ENCODE assay signal across 24 cellular contexts in genomic region chr7:150612925-150613324, GRCh38. TPM values are rescaled to one million over a fixed set of nuclear protein-coding genes. Genes with fewer than 3 reads are reported as not detected.
"Had no signal": no experiment of that assay in that cellular context is flagged by ENCODE, and none has a peak within 500 bp of the region (broad histone marks: within the 10 kb centered on the region; RNA-seq: fewer than 3 reads in every experiment).

No MANE protein-coding gene starts in this region.

- H3K4me1 ChIP-seq: esophagus muscularis mucosa, left lung, stomach, transverse colon had no signal

- H3K4me2 ChIP-seq: neural progenitor cell had no signal

- H3K9me3 Mint-ChIP-seq: neural progenitor cell had no signal

- H3K9me3 ChIP-seq: esophagus muscularis mucosa, left lung, stomach, transverse colon had no signal

- H3K4me3 ChIP-seq: coronary artery, esophagus muscularis mucosa, left lung, lung, neural progenitor cell, stomach, transverse colon had no signal

- H3K4me1 Mint-ChIP-seq: naive B cell, neural progenitor cell had no signal

- DNase-seq: activated CD4-positive, alpha-beta T cell treated with anti-CD3 and anti-CD28 coated beads for 1 hour; activated CD8-positive, alpha-beta memory T cell treated with anti-CD3 and anti-CD28 coated beads, Interleukin-2, amount 50 U/mL, for 48 hours; activated naive CD4-positive, alpha-beta T cell; amygdala; hippocampal formation; kidney glomerular epithelial cell; left lung; naive B cell; posterior cingulate gyrus; small intestine; stimulated activated CD4-positive, alpha-beta T cell treated with anti-CD3 and anti-CD28 coated beads, Interleukin-2, amount 100 ng/mL, for 24 hours; stomach; transverse colon had no signal

- FAIRE-seq: bronchial epithelial cell, frontal cortex, small intestine, TTC549, urothelium cell line had no signal

- ATAC-seq: left lung; sciatic nerve; stimulated activated effector memory CD8-positive, alpha-beta T cell treated with anti-CD3 and anti-CD28 coated beads, Interleukin-12 subunit alpha, Interleukin-12 subunit beta, amount 100 ng/mL, for 72 hours had no signal

- H3K27me3 Mint-ChIP-seq: naive B cell had no signal

- H3K4me3 Mint-ChIP-seq: naive B cell; neural progenitor cell; stimulated activated effector memory CD8-positive, alpha-beta T cell treated with anti-CD3 and anti-CD28 coated beads, Interleukin-12 subunit alpha, Interleukin-12 subunit beta, amount 100 ng/mL, for 72 hours had no signal

- H3K36me3 Mint-ChIP-seq: naive B cell; neural progenitor cell; stimulated activated effector memory CD8-positive, alpha-beta T cell treated with anti-CD3 and anti-CD28 coated beads, Interleukin-12 subunit alpha, Interleukin-12 subunit beta, amount 100 ng/mL, for 72 hours had no signal

- H3K27me3 ChIP-seq: esophagus muscularis mucosa, left lung, neural progenitor cell, stomach, transverse colon had no signal

- H3K27ac Mint-ChIP-seq: naive B cell, neural progenitor cell had no signal

- H3K27ac ChIP-seq: coronary artery, esophagus muscularis mucosa, left lung, neural progenitor cell, stomach, transverse colon had no signal

RNA-seq across cellular contexts. Expression of gene GIMAP6, which starts 19.3 kb away (rescaled TPM):
- total RNA-seq: bronchial epithelial cell, SK-MEL-5 had no signal

RNA-seq across cellular contexts. Expression of gene GIMAP4, which starts 45.7 kb away (rescaled TPM):
- total RNA-seq: bronchial epithelial cell, SK-MEL-5 had no signal
